8 cellular contexts compared by ENCODE assay signal in genomic region chr9:77433675-77434445, GRCh38.
DNase-seq lines count a peak whose midpoint lies in the region; ATAC-seq and TF ChIP-seq lines count a peak whose summit lies in the region.

No MANE protein-coding gene starts in this region.

- H3K4me3 ChIP-seq in fibroblast of the aortic adventitia (ENCODE audit: low read depth, low read length) = no peak overlapping the region
- H3K4me3 ChIP-seq in neuron (ENCODE audit: low read length) = no peak overlapping the region
- H3K4me3 ChIP-seq in upper lobe of left lung = no peak overlapping the region

- TF ChIP-seq CTCF in fibroblast of the aortic adventitia (IDR thresholded peaks at IDR 0.05; ENCODE audit: insufficient read depth, low read length) (peak; percentile 100), upper lobe of left lung (IDR thresholded peaks at IDR 0.05) (peak; percentile 73 to 89 (median 83))

- TF ChIP-seq EP300 in upper lobe of left lung (IDR thresholded peaks at IDR 0.05) = no peak

- H3K4me1 ChIP-seq in neuron (ENCODE audit: insufficient read depth, low read length) = peaks cover 4% of the 10 kb centered on the region
- peaks cover 0 to 8% (median 2%) of the 10 kb centered on the region in 4 donors for H3K4me1 ChIP-seq in upper lobe of left lung

- DNase-seq in CD1c-positive myeloid dendritic cell (ENCODE audit: extremely low spot score) (peak; percentile 31), NCI-H526 treated with DMSO at 0.1 percent for 48 hours (lab: John Stamatoyannopoulos, UW) (peak; percentile 12), fibroblast of the aortic adventitia (ENCODE audit: low read depth) (peak; percentile 80), upper lobe of left lung (peak in 1 of 2 donors; percentile 78)
- DNase-seq in activated T-cell treated with anti-CD3 and anti-CD28 coated beads, Interleukin-2, amount 50 U/mL, for 24 hours = peak; percentile 57

- 63 to 68% methylated on average over 21 of the region's 21 CpGs for WGBS in upper lobe of left lung, 2 donors

- H3K27ac Mint-ChIP-seq in activated T-cell treated with anti-CD3 and anti-CD28 coated beads, Interleukin-2, amount 50 U/mL, for 24 hours = no peak overlapping the region

- no peak overlapping the region for H3K27ac ChIP-seq in upper lobe of left lung

- H3K9me3 Mint-ChIP-seq in activated T-cell treated with anti-CD3 and anti-CD28 coated beads, Interleukin-2, amount 50 U/mL, for 24 hours = no peaks in the 10 kb centered on the region

- no peak overlapping the region for H3K4me3 Mint-ChIP-seq in activated T-cell treated with anti-CD3 and anti-CD28 coated beads, Interleukin-2, amount 50 U/mL, for 24 hours

- H3K4me1 Mint-ChIP-seq in activated T-cell treated with anti-CD3 and anti-CD28 coated beads, Interleukin-2, amount 50 U/mL, for 24 hours (ENCODE audit: low read depth) = peaks cover 4% of the 10 kb centered on the region

- peak; percentile 89 for ATAC-seq in GM18873 (IDR thresholded peaks at IDR 0.05; ENCODE audit: low FRiP score, unreplicated experiment)
- ATAC-seq in HG03175 (IDR thresholded peaks at IDR 0.05; ENCODE audit: unreplicated experiment) = peak; percentile 81
- peak; percentile 81 to 82 for ATAC-seq in upper lobe of left lung (ENCODE audit: low FRiP score in 2 of 2)

- H3K9me3 ChIP-seq in neuron (ENCODE audit: low read length) (no peaks in the 10 kb centered on the region), upper lobe of left lung (no peaks in the 10 kb centered on the region)

- H3K36me3 Mint-ChIP-seq in activated T-cell treated with anti-CD3 and anti-CD28 coated beads, Interleukin-2, amount 50 U/mL, for 24 hours (ENCODE audit: low read depth) = no peaks in the 10 kb centered on the region

- H3K36me3 ChIP-seq in neuron (ENCODE audit: insufficient read depth, low read length) (no peaks in the 10 kb centered on the region), upper lobe of left lung (no peaks in the 10 kb centered on the region)

- no peak for TF ChIP-seq POLR2A in upper lobe of left lung (IDR thresholded peaks at IDR 0.05)

- H3K27me3 ChIP-seq in neuron (ENCODE audit: insufficient read depth, low read length) (no peaks in the 10 kb centered on the region), upper lobe of left lung (no peaks in the 10 kb centered on the region)

- H2AFZ ChIP-seq in neuron (ENCODE audit: low read depth, low read length) = peak overlapping the region; percentile 69

- H3K27me3 Mint-ChIP-seq in activated T-cell treated with anti-CD3 and anti-CD28 coated beads, Interleukin-2, amount 50 U/mL, for 24 hours = peaks cover 7% of the 10 kb centered on the region
